In the genomic region with DNA sequence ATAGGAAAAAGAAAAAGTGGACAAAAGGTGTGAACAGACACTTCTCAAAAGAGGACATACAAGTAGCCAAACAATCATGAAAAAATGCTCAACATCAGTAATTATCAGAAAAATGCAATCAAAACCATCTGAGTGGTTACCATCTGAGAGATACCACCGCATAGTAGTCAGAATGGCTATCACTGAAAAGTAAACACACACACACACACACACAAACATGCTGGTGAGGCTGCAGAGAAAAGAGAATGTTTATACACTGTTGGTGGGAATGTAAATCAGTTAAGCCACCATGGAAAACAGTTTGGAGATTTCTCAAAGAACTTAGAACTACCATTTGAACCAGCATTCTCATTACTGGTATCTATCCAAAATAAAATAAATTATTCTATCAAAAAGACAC, we compare ENCODE assay signal across 21 cellular contexts.
"Had no signal": no experiment of that assay in that cellular context is flagged by ENCODE, and none has a peak within 500 bp of the region (broad histone marks: within the 10 kb centered on the region; RNA-seq: fewer than 3 reads in every experiment).

No MANE protein-coding gene starts in this region.

- H3K4me3 ChIP-seq: body of pancreas, hepatocyte, pancreas, thyroid gland had no signal

- H3K27ac ChIP-seq: body of pancreas, hepatocyte, neutrophil, pancreas, thyroid gland had no signal

- H3K27me3 ChIP-seq: body of pancreas, hepatocyte, neutrophil, pancreas, thyroid gland had no signal

- DNase-seq: activated B cell treated with CpG ODN at 0.5 μM for 24 hours; activated CD4-positive, alpha-beta T cell treated with anti-CD3 and anti-CD28 coated beads for 36 hours; activated CD4-positive, alpha-beta T cell treated with anti-CD3 and anti-CD28 coated beads, Interleukin-2, amount 50 U/mL, for 48 hours; activated effector memory CD4-positive, alpha-beta T cell treated with Interleukin-2 at 50 U/mL for 16 hours; activated naive CD4-positive, alpha-beta T cell treated with anti-CD3 and anti-CD28 coated beads for 36 hours; activated naive CD8-positive, alpha-beta T cell treated with anti-CD3 and anti-CD28 coated beads, Interleukin-2, amount 10 ng/mL, durations not matched to agents 7 days and 5 days; activated T-cell treated with anti-CD3 and anti-CD28 coated beads, Interleukin-2, amount 50 U/mL, for 72 hours; amygdala; body of pancreas; effector CD4-positive, alpha-beta T cell; glutamatergic neuron; immature natural killer cell; left ventricle myocardium superior; pancreas; right cardiac atrium; stimulated activated CD4-positive, alpha-beta T cell treated with anti-CD3 and anti-CD28 coated beads, Interleukin-1b, Interleukin-23, amount 100 ng/mL, for 48 hours; substantia nigra; T-helper 17 cell; thyroid gland had no signal

- H3K36me3 ChIP-seq: neutrophil, pancreas, thyroid gland had no signal
